In genomic region chr7:129530881-129531391, GRCh38 we compare ENCODE assay signal across 8 cellular contexts. TPM values are rescaled to one million over a fixed set of nuclear protein-coding genes. Genes with fewer than 3 reads are reported as not detected.
DNase-seq lines count a peak whose midpoint lies in the region; ATAC-seq and TF ChIP-seq lines count a peak whose summit lies in the region.

No MANE protein-coding gene starts in this region.

- TF ChIP-seq POLR2A in transverse colon (IDR thresholded peaks at IDR 0.05) = no peak

- TF ChIP-seq CTCF in activated CD8-positive, alpha-beta T cell treated with anti-CD3 and anti-CD28 coated beads for 36 hours (IDR thresholded peaks at IDR 0.05) = no peak
- TF ChIP-seq CTCF in fibroblast of the aortic adventitia (IDR thresholded peaks at IDR 0.05; ENCODE audit: insufficient read depth, low read length) (no peak), transverse colon (IDR thresholded peaks at IDR 0.05) (no peak), heart right ventricle (IDR thresholded peaks at IDR 0.05) (no peak), WTC11 (IDR thresholded peaks at IDR 0.05) (no peak)

- H3K27ac ChIP-seq in transverse colon = no peak overlapping the region
- H3K27ac ChIP-seq in heart right ventricle = no peak overlapping the region

- H3K27ac Mint-ChIP-seq in activated CD8-positive, alpha-beta T cell treated with anti-CD3 and anti-CD28 coated beads for 36 hours = peak overlapping the region; percentile 66
- H3K27ac Mint-ChIP-seq in WTC11 = no peak overlapping the region

- H3K4me3 ChIP-seq in fibroblast of the aortic adventitia (ENCODE audit: low read depth, low read length) = no peak overlapping the region
- no peak overlapping the region for H3K4me3 ChIP-seq in transverse colon
- no peak overlapping the region for H3K4me3 ChIP-seq in heart right ventricle

- no peak overlapping the region for H3K4me3 Mint-ChIP-seq in activated CD8-positive, alpha-beta T cell treated with anti-CD3 and anti-CD28 coated beads for 36 hours
- H3K4me3 Mint-ChIP-seq in WTC11 = no peak overlapping the region

- POLR2A ChIA-PET in activated CD8-positive, alpha-beta T cell treated with anti-CD3 and anti-CD28 coated beads for 36 hours (lab: Charles Lee) = no interaction called here
- POLR2A ChIA-PET in WTC11 (lab: Charles Lee) = no interaction called here

- CTCF ChIA-PET in activated CD8-positive, alpha-beta T cell treated with anti-CD3 and anti-CD28 coated beads for 36 hours (lab: Charles Lee) = interaction anchor here (1.5 kb wide), 1 partner anchor 163 kb away, joined by 3 read pairs; no protein-coding TSS in a partner anchor
- CTCF ChIA-PET in WTC11 (lab: Charles Lee) = no interaction called here

- no peaks in the 10 kb centered on the region for H3K36me3 ChIP-seq in transverse colon
- H3K36me3 ChIP-seq in heart right ventricle = no peaks in the 10 kb centered on the region

- intact Hi-C loops in activated CD8-positive, alpha-beta T cell treated with anti-CD3 and anti-CD28 coated beads for 36 hours (cut with micrococcal nuclease) = no loop called here
- intact Hi-C loops in transverse colon (cut with DNase I; ENCODE audit: low total_unique reads) (no loop called here), heart right ventricle (cut with DNase I) (no loop called here)

- TF ChIP-seq EP300 in transverse colon (IDR thresholded peaks at IDR 0.05; ENCODE audit: low read depth) = no peak

- in situ Hi-C loops in transverse colon (cut with MboI; ENCODE audit: low pct_ligation_motif_present in 1 of 4, low pct_unique_long_range_greater_than_20kb in 1 of 4, low sequenced_read_pairs in 3 of 4) = no loop called here

- 51 to 62% methylated on average over 3 of the region's 3 CpGs for WGBS in transverse colon (ENCODE audit: low coverage in 1 of 2), 2 donors
- 59 to 73% methylated on average over 3 of the region's 3 CpGs for WGBS in heart right ventricle, 2 donors

- H3K4me1 ChIP-seq in transverse colon = no peaks in the 10 kb centered on the region
- H3K4me1 ChIP-seq in heart right ventricle = no peaks in the 10 kb centered on the region

- H3K9me3 ChIP-seq in transverse colon = no peaks in the 10 kb centered on the region
- no peaks in the 10 kb centered on the region for H3K9me3 ChIP-seq in heart right ventricle

- no peaks in the 10 kb centered on the region for H3K27me3 ChIP-seq in transverse colon
- H3K27me3 ChIP-seq in heart right ventricle = peaks cover 0 to 8% (median 4%) of the 10 kb centered on the region in 7 donors

- H3K4me1 Mint-ChIP-seq in activated CD8-positive, alpha-beta T cell treated with anti-CD3 and anti-CD28 coated beads for 36 hours (ENCODE audit: low read depth) = peaks cover 10% of the 10 kb centered on the region
- H3K4me1 Mint-ChIP-seq in WTC11 = peaks cover 20% of the 10 kb centered on the region

- H3K9me3 Mint-ChIP-seq in activated CD8-positive, alpha-beta T cell treated with anti-CD3 and anti-CD28 coated beads for 36 hours = no peaks in the 10 kb centered on the region
- no peaks in the 10 kb centered on the region for H3K9me3 Mint-ChIP-seq in WTC11

- DNase-seq in HPDE6-E6E7 (ENCODE audit: extremely low spot score) (peak; percentile 63), fibroblast of the aortic adventitia (ENCODE audit: low read depth) (peak; percentile 58), transverse colon (no peak), heart right ventricle (no peak), WTC11 (ENCODE audit: low spot score) (no peak), NCI-H748 treated with DMSO at 0.1 percent for 48 hours (lab: John Stamatoyannopoulos, UW) (no peak)
- peak; percentile 67 for DNase-seq in activated CD8-positive, alpha-beta T cell treated with anti-CD3 and anti-CD28 coated beads for 36 hours
- peak; percentile 40 for DNase-seq in stimulated activated CD8-positive, alpha-beta memory T cell treated with anti-CD3 and anti-CD28 coated beads, Interleukin-12 subunit alpha, Interleukin-12 subunit beta, amount 100 ng/mL, for 24 hours (ENCODE audit: extremely low read depth)

- peak; percentile 90 for ATAC-seq in activated CD8-positive, alpha-beta T cell treated with anti-CD3 and anti-CD28 coated beads for 36 hours
- ATAC-seq in heart right ventricle = no peak
- no peak for ATAC-seq in WTC11

- H3K27me3 Mint-ChIP-seq in activated CD8-positive, alpha-beta T cell treated with anti-CD3 and anti-CD28 coated beads for 36 hours = peaks cover 2% of the 10 kb centered on the region
- H3K27me3 Mint-ChIP-seq in WTC11 (ENCODE audit: low read depth) = no peaks in the 10 kb centered on the region; the same call in 1 of the 2 replicates

- H3K36me3 Mint-ChIP-seq in activated CD8-positive, alpha-beta T cell treated with anti-CD3 and anti-CD28 coated beads for 36 hours (ENCODE audit: low read depth) = no peaks in the 10 kb centered on the region
- H3K36me3 Mint-ChIP-seq in WTC11 = no peaks in the 10 kb centered on the region

TF ChIP-seq in WTC11, 78 proteins besides CTCF, POLR2A, EP300 and RAD21:
- no peak for TF ChIP-seq NR1H2 (CRISPR knock-in tag; IDR thresholded peaks at IDR 0.05)
- TF ChIP-seq, protein P1, sequence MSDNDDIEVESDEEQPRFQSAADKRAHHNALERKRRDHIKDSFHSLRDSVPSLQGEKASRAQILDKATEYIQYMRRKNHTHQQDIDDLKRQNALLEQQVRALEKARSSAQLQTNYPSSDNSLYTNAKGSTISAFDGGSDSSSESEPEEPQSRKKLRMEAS (CRISPR knock-in tag; IDR thresholded peaks at IDR 0.05) = no peak
- TF ChIP-seq GRHL2 (CRISPR knock-in tag; IDR thresholded peaks at IDR 0.05; ENCODE audit: insufficient replicate concordance, severe bottlenecking) = no peak
- TF ChIP-seq ZNF232 (CRISPR knock-in tag; IDR thresholded peaks at IDR 0.05) = no peak
- TF ChIP-seq, protein P2, sequence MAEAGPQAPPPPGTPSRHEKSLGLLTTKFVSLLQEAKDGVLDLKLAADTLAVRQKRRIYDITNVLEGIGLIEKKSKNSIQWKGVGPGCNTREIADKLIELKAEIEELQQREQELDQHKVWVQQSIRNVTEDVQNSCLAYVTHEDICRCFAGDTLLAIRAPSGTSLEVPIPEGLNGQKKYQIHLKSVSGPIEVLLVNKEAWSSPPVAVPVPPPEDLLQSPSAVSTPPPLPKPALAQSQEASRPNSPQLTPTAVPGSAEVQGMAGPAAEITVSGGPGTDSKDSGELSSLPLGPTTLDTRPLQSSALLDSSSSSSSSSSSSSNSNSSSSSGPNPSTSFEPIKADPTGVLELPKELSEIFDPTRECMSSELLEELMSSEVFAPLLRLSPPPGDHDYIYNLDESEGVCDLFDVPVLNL (CRISPR knock-in tag; IDR thresholded peaks at IDR 0.05; ENCODE audit: borderline replicate concordance, low read depth) = no peak
- no peak for TF ChIP-seq CBFB (CRISPR knock-in tag; IDR thresholded peaks at IDR 0.05; ENCODE audit: low read depth)
- TF ChIP-seq SP1 (CRISPR knock-in tag; conservative IDR thresholded peaks at IDR 0.05) = no peak
- TF ChIP-seq, protein P3, sequence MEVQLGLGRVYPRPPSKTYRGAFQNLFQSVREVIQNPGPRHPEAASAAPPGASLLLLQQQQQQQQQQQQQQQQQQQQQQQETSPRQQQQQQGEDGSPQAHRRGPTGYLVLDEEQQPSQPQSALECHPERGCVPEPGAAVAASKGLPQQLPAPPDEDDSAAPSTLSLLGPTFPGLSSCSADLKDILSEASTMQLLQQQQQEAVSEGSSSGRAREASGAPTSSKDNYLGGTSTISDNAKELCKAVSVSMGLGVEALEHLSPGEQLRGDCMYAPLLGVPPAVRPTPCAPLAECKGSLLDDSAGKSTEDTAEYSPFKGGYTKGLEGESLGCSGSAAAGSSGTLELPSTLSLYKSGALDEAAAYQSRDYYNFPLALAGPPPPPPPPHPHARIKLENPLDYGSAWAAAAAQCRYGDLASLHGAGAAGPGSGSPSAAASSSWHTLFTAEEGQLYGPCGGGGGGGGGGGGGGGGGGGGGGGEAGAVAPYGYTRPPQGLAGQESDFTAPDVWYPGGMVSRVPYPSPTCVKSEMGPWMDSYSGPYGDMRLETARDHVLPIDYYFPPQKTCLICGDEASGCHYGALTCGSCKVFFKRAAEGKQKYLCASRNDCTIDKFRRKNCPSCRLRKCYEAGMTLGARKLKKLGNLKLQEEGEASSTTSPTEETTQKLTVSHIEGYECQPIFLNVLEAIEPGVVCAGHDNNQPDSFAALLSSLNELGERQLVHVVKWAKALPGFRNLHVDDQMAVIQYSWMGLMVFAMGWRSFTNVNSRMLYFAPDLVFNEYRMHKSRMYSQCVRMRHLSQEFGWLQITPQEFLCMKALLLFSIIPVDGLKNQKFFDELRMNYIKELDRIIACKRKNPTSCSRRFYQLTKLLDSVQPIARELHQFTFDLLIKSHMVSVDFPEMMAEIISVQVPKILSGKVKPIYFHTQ (CRISPR knock-in tag; IDR thresholded peaks at IDR 0.05) = no peak
- TF ChIP-seq, protein P4, sequence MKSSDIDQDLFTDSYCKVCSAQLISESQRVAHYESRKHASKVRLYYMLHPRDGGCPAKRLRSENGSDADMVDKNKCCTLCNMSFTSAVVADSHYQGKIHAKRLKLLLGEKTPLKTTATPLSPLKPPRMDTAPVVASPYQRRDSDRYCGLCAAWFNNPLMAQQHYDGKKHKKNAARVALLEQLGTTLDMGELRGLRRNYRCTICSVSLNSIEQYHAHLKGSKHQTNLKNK (CRISPR knock-in tag; IDR thresholded peaks at IDR 0.05) = no peak
- TF ChIP-seq EMX1 (CRISPR knock-in tag; IDR thresholded peaks at IDR 0.05) = no peak

RNA-seq across cellular contexts. Expression of gene SMKR1, which starts 28.6 kb away (rescaled TPM):
- total RNA-seq in activated CD8-positive, alpha-beta T cell treated with anti-CD3 and anti-CD28 coated beads for 36 hours = 1 to 10 TPM; 2.6 to 3.6 TPM
- total RNA-seq in fibroblast of the aortic adventitia (ENCODE audit: low replicate concordance) = 0.65 and 0.72 TPM in 2 replicates
- total RNA-seq in transverse colon = not detected
- not detected for total RNA-seq in heart right ventricle
- polyA plus RNA-seq in heart right ventricle = under 1 TPM in 1 of 2 donors, not detected in 1; 0.28 TPM
- total RNA-seq in WTC11 (2021) = 0.23 to 0.50 TPM (median 0.34 TPM) in 3 replicates

Comparison
In these comparisons a context has a peak if more than half of its experiments do, and no peak if none do; other contexts are left out.
1. DNase-seq: peak in HPDE6-E6E7 (single experiment), activated CD8-positive, alpha-beta T cell treated with anti-CD3 and anti-CD28 coated beads for 36 hours (single experiment), fibroblast of the aortic adventitia (single experiment) and stimulated activated CD8-positive, alpha-beta memory T cell treated with anti-CD3 and anti-CD28 coated beads, Interleukin-12 subunit alpha, Interleukin-12 subunit beta, amount 100 ng/mL, for 24 hours (single experiment); none in transverse colon (single experiment), heart right ventricle (0 of 2), WTC11 (single experiment) and NCI-H748 treated with DMSO at 0.1 percent for 48 hours (single experiment).